Comparison of ENCODE assay signal across 19 cellular contexts in the genomic region with DNA sequence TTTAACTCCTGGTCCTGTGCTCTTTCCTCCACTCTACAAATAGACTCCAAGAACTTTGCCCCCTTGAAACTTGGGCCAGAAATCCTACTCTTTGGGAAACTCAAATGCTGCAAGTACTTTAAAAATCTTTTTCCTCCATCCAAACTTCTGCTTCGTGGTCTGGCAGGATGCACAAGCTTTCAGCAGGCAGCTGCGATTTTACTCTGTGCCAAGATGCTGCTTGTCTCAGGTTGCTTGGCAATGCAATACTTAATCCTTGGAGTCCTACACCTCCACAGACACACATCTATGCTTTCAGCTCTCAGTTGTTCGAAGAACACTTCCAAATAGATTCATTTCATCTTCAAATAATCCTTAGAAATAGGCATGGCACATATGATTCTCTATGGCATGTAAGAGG.
"Had no signal": no experiment of that assay in that cellular context is flagged by ENCODE, and none has a peak within 500 bp of the region (broad histone marks: within the 10 kb centered on the region; RNA-seq: fewer than 3 reads in every experiment).

No MANE protein-coding gene starts in this region.

- H3K4me1 Mint-ChIP-seq: activated CD4-positive, alpha-beta T cell treated with anti-CD3 and anti-CD28 coated beads, Interleukin-2, amount 10 ng/mL, durations not matched to agents 7 days and 5 days; activated T-helper 17 cell treated with anti-CD3 and anti-CD28 coated beads, Interleukin-2, amount 50 U/mL, for 72 hours; naive thymus-derived CD8-positive, alpha-beta T cell had no signal

- H3K27ac ChIP-seq: cardiac muscle cell, colonic mucosa, lower lobe of right lung, psoas muscle, right lobe of liver, SK-N-MC, upper lobe of right lung had no signal

- ATAC-seq: activated T-helper 17 cell treated with anti-CD3 and anti-CD28 coated beads, Interleukin-2, amount 50 U/mL, for 72 hours; left cardiac atrium; lower lobe of right lung; mucosa of descending colon; naive thymus-derived CD8-positive, alpha-beta T cell; right lobe of liver; upper lobe of right lung; WTC11 had no signal

- H3K9me3 Mint-ChIP-seq: activated CD4-positive, alpha-beta T cell treated with anti-CD3 and anti-CD28 coated beads, Interleukin-2, amount 10 ng/mL, durations not matched to agents 7 days and 5 days; activated naive CD4-positive, alpha-beta T cell treated with anti-CD3 and anti-CD28 coated beads for 36 hours; activated T-helper 17 cell treated with anti-CD3 and anti-CD28 coated beads, Interleukin-2, amount 50 U/mL, for 72 hours; naive thymus-derived CD8-positive, alpha-beta T cell had no signal

- H3K27ac Mint-ChIP-seq: activated CD4-positive, alpha-beta T cell treated with anti-CD3 and anti-CD28 coated beads, Interleukin-2, amount 10 ng/mL, durations not matched to agents 7 days and 5 days; activated naive CD4-positive, alpha-beta T cell treated with anti-CD3 and anti-CD28 coated beads for 36 hours; activated T-helper 17 cell treated with anti-CD3 and anti-CD28 coated beads, Interleukin-2, amount 50 U/mL, for 72 hours; naive thymus-derived CD8-positive, alpha-beta T cell; WTC11 had no signal

- DNase-seq: activated CD4-positive, alpha-beta T cell treated with anti-CD3 and anti-CD28 coated beads, Interleukin-2, amount 10 ng/mL, durations not matched to agents 7 days and 5 days; activated naive CD4-positive, alpha-beta T cell treated with anti-CD3 and anti-CD28 coated beads for 36 hours; activated T-cell treated with anti-CD3 and anti-CD28 coated beads for 4 hours; amniotic stem cell; colonic mucosa; effector CD8-positive, alpha-beta T cell; left cardiac atrium; lower lobe of right lung; mucosa of descending colon; naive thymus-derived CD8-positive, alpha-beta T cell; psoas muscle; right lobe of liver; stimulated activated CD4-positive, alpha-beta T cell treated with anti-CD3 and anti-CD28 coated beads, Interleukin-2, amount 100 ng/mL, for 24 hours; stimulated activated naive CD4-positive, alpha-beta T cell treated with Interleukin-2 at 50 U/mL for 16 hours; upper lobe of right lung had no signal

- H3K9me3 ChIP-seq: colonic mucosa, lower lobe of right lung, mucosa of descending colon, psoas muscle, right lobe of liver, upper lobe of right lung had no signal

- H3K4me1 ChIP-seq: colonic mucosa, lower lobe of right lung, right lobe of liver, upper lobe of right lung had no signal

- H3K4me3 Mint-ChIP-seq: activated CD4-positive, alpha-beta T cell treated with anti-CD3 and anti-CD28 coated beads, Interleukin-2, amount 10 ng/mL, durations not matched to agents 7 days and 5 days; activated naive CD4-positive, alpha-beta T cell treated with anti-CD3 and anti-CD28 coated beads for 36 hours; activated T-helper 17 cell treated with anti-CD3 and anti-CD28 coated beads, Interleukin-2, amount 50 U/mL, for 72 hours; naive thymus-derived CD8-positive, alpha-beta T cell; WTC11 had no signal

- H3K27me3 ChIP-seq: cardiac muscle cell, colonic mucosa, right lobe of liver, upper lobe of right lung had no signal

- H3K36me3 Mint-ChIP-seq: naive thymus-derived CD8-positive, alpha-beta T cell; WTC11 had no signal

- H3K36me3 ChIP-seq: cardiac muscle cell, colonic mucosa, lower lobe of right lung, right lobe of liver, upper lobe of right lung had no signal

- H3K4me3 ChIP-seq: cardiac muscle cell, colonic mucosa, lower lobe of right lung, mucosa of descending colon, psoas muscle, right lobe of liver, SK-N-MC, upper lobe of right lung had no signal
